ENCODE assay signal across 29 cellular contexts in the genomic region with DNA sequence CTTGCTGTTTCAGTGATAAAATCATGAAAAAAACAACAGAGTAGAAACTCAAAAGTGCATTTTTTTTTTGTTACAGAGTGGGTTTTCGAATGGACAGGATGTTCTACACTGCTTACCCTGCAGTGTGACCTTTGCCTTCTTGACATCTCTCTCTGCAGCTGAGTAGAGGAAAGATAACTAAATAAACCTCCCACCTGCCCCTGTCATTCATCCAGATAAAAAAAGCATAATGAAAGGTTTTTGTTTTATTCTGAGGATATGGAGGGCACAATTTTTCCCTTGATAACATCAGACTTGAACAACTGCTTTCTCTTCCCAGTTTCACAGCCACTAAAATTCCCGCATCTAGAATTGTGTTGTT.
"Had no signal": no experiment of that assay in that cellular context is flagged by ENCODE, and none has a peak within 500 bp of the region (broad histone marks: within the 10 kb centered on the region; RNA-seq: fewer than 3 reads in every experiment).

No MANE protein-coding gene starts in this region.

- ATAC-seq: activated naive CD4-positive, alpha-beta T cell treated with anti-CD3 and anti-CD28 coated beads, Interleukin-2, amount 50 U/mL, for 72 hours; activated T-cell treated with anti-CD3 and anti-CD28 coated beads, Interleukin-2, amount 50 U/mL, for 72 hours; gastroesophageal sphincter had no signal

- H3K4me3 ChIP-seq: colonic mucosa, esophagus squamous epithelium, gastroesophageal sphincter had no signal

- H3K9me3 ChIP-seq: colonic mucosa, esophagus squamous epithelium, gastroesophageal sphincter had no signal

- DNase-seq: activated CD4-positive, alpha-beta memory T cell treated with anti-CD3 and anti-CD28 coated beads, Interleukin-2, amount 10 ng/mL, durations not matched to agents 7 days and 5 days; activated CD4-positive, alpha-beta T cell treated with anti-CD3 and anti-CD28 coated beads for 1 hour; activated CD4-positive, alpha-beta T cell treated with anti-CD3 and anti-CD28 coated beads for 4 hours; activated CD4-positive, alpha-beta T cell treated with anti-CD3 and anti-CD28 coated beads, Interleukin-2, amount 10 ng/mL, durations not matched to agents 7 days and 5 days; activated CD4-positive, alpha-beta T cell treated with anti-CD3 and anti-CD28 coated beads, Interleukin-2, amount 50 U/mL, for 4 hours; activated CD8-positive, alpha-beta memory T cell treated with anti-CD3 and anti-CD28 coated beads, Interleukin-2, amount 50 U/mL, for 48 hours; activated gamma-delta T cell; activated naive CD4-positive, alpha-beta T cell; activated naive CD4-positive, alpha-beta T cell treated with anti-CD3 and anti-CD28 coated beads, Interleukin-2, amount 10 ng/mL, durations not matched to agents 7 days and 5 days; activated naive CD8-positive, alpha-beta T cell treated with anti-CD3 and anti-CD28 coated beads, Interleukin-2, amount 10 ng/mL, durations not matched to agents 7 days and 5 days; activated T-cell treated with anti-CD3 and anti-CD28 coated beads for 4 hours; activated T-cell treated with anti-CD3 and anti-CD28 coated beads, Interleukin-2, amount 50 U/mL, for 24 hours; activated T-cell treated with anti-CD3 and anti-CD28 coated beads, Interleukin-2, amount 50 U/mL, for 72 hours; amniotic stem cell; anterior cingulate cortex; brain microvascular endothelial cell; caudate nucleus; colonic mucosa; effector CD8-positive, alpha-beta T cell; esophagus squamous epithelium; foreskin melanocyte; T-helper 2 cell had no signal

- H3K27me3 ChIP-seq: brain microvascular endothelial cell, colonic mucosa, esophagus squamous epithelium, gastroesophageal sphincter had no signal

- H3K36me3 ChIP-seq: brain microvascular endothelial cell, colonic mucosa, esophagus squamous epithelium, gastroesophageal sphincter had no signal

- H3K4me1 ChIP-seq: colonic mucosa, gastroesophageal sphincter had no signal

- FAIRE-seq: astrocyte, bronchial epithelial cell, endometrium, endothelial cell of umbilical vein had no signal

- H3K27ac ChIP-seq: brain microvascular endothelial cell, colonic mucosa, epithelial cell of prostate, esophagus squamous epithelium, gastroesophageal sphincter had no signal
